Comparison of ENCODE assay signal across 8 cellular contexts in genomic region chr4:1748465-1748995, GRCh38. TPM values are rescaled to one million over a fixed set of nuclear protein-coding genes. Genes with fewer than 3 reads are reported as not detected.
DNase-seq lines count a peak whose midpoint lies in the region; ATAC-seq, FAIRE-seq and TF ChIP-seq lines count a peak whose summit lies in the region.

No MANE protein-coding gene starts in this region.

- TF ChIP-seq CTCF in coronary artery (IDR thresholded peaks at IDR 0.05), result peak; percentile 18

- no peak for ATAC-seq in GM21717 (IDR thresholded peaks at IDR 0.05; ENCODE audit: unreplicated experiment)

- FAIRE-seq in H54 (lab: Jason Lieb, UNC), result no peak

- H3K4me3 ChIP-seq in coronary artery, result no peak overlapping the region

- no peak for TF ChIP-seq POLR2A in H54 (IDR thresholded peaks at IDR 0.05; ENCODE audit: low read depth, low read length)

- DNase-seq in Ammon's horn (ENCODE audit: low spot score) (peak; percentile 56), H54 (ENCODE audit: insufficient read length, low spot score) (peak; percentile 83), NCI-H526 (lab: John Stamatoyannopoulos, UW) (peak; percentile 57 to 93), coronary artery (ENCODE audit: low spot score) (no peak), lung microvascular endothelial cell (ENCODE audit: low read depth in 2 of 2) (peak; percentile 70 to 81)
- DNase-seq in activated CD4-positive, alpha-beta T cell treated with anti-CD3 and anti-CD28 coated beads, Interleukin-2, amount 50 U/mL, for 1 hour, result peak; percentile 79
- peak; percentile 40 to 57 for DNase-seq in stimulated activated CD8-positive, alpha-beta memory T cell treated with anti-CD3 and anti-CD28 coated beads, Interleukin-2, amount 100 ng/mL, for 1 hour (ENCODE audit: low read depth in 2 of 2)

- no peak overlapping the region for H3K27ac ChIP-seq in coronary artery

RNA-seq across cellular contexts. Expression of gene TACC3, which starts 27.2 kb away (rescaled TPM):
- 4.4 and 10.2 TPM in 2 replicates for total RNA-seq in lung microvascular endothelial cell

RNA-seq across cellular contexts. Expression of gene TMEM129, which starts 27.4 kb away (rescaled TPM):
- total RNA-seq in lung microvascular endothelial cell, result 17.9 and 30.8 TPM in 2 replicates

RNA-seq across cellular contexts. Expression of gene SLBP, which starts 36.4 kb away (rescaled TPM):
- 46.0 and 49.4 TPM in 2 replicates for total RNA-seq in lung microvascular endothelial cell

RNA-seq across cellular contexts. Expression of gene FGFR3, which starts 44.6 kb away (rescaled TPM):
- total RNA-seq in lung microvascular endothelial cell, result 0.79 and 1.3 TPM in 2 replicates
